In the genomic region with DNA sequence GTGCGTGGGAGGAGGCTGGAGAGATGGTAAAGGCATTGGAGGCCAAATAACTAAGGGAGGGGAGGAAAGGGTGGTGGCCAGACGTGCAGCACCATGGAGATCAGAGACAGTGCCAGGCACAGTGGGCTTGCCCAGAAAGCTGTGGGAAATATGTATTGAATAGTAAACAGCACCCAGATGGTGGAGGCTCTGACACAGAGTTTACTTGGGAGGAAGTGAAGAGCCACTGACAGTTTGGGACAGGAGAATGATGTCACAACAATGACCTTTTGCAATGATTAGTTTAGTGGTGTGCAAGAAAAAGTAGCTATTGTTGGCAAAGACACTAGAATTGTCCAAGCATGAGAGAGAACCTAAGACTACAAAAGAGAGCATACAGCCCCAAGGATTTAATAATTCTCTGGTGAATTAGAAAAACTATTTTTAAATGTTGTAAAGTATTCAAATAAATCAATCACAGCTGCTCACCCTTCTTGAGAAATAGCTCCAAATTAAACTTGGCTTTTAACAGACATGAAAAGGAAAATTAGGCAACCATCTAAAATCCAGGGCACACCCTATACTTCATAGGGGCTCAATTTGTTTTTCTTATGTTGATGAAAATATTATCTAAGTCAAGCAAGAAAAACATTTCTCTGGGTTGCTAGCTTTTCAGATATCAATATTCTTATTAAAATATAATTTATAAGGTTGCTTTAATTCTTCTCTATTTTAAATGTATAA, we compare ENCODE assay signal across 15 cellular contexts.
DNase-seq lines count a peak whose midpoint lies in the region; ATAC-seq and TF ChIP-seq lines count a peak whose summit lies in the region.
"Had no signal": no experiment of that assay in that cellular context is flagged by ENCODE, and none has a peak within 500 bp of the region (broad histone marks: within the 10 kb centered on the region; RNA-seq: fewer than 3 reads in every experiment).

No MANE protein-coding gene starts in this region.

- H3K4me1 ChIP-seq in A673 (ENCODE audit: insufficient read depth, low read length, poor library complexity, severe bottlenecking) (peaks cover 95% of the 10 kb centered on the region), H9 (ENCODE audit: insufficient read depth, low read length) (no peaks in the 10 kb centered on the region)

- H3K4me2 ChIP-seq in H9 (ENCODE audit: insufficient read depth, insufficient read length, low read length), result no peak overlapping the region

- no peak overlapping the region for H3K4me3 Mint-ChIP-seq in H9
- H3K4me3 Mint-ChIP-seq in endothelial cell (ENCODE audit: unreplicated experiment), result no peak overlapping the region

- H3K9me3 Mint-ChIP-seq in H9, result no peaks in the 10 kb centered on the region
- no peaks in the 10 kb centered on the region for H3K9me3 Mint-ChIP-seq in endothelial cell (ENCODE audit: unreplicated experiment)

- H2AFZ ChIP-seq in H9 (ENCODE audit: low read length), result no peak overlapping the region

- no peak overlapping the region for H2BK15ac ChIP-seq in H9 (ENCODE audit: low read depth, low read length)

- no peak overlapping the region for H2BK5ac ChIP-seq in H9 (ENCODE audit: insufficient read length, low read length)

- no peak overlapping the region for H3K18ac ChIP-seq in H9 (ENCODE audit: insufficient read length, low read depth, low read length)

- H3T11ph ChIP-seq in H9 (ENCODE audit: low read length), result no peak overlapping the region

- no peak overlapping the region for H3K14ac ChIP-seq in H9 (ENCODE audit: insufficient read depth, low read length)

- no peak overlapping the region for H3K4me3 ChIP-seq in A673 (ENCODE audit: low read depth, low read length, poor library complexity, severe bottlenecking)
- H3K4me3 ChIP-seq: spleen, transverse colon had no signal

- H2BK20ac ChIP-seq in H9 (ENCODE audit: low read depth, low read length, poor library complexity, severe bottlenecking), result no peak overlapping the region

- no TSS peak for BruUV-seq in A673 (replicated peaks; lab: Mats Ljungman, UMichigan)

- no peaks in the 10 kb centered on the region for H3K27me3 Mint-ChIP-seq in H9 (ENCODE audit: low read depth)
- peaks cover 2% of the 10 kb centered on the region for H3K27me3 Mint-ChIP-seq in endothelial cell (ENCODE audit: unreplicated experiment)

- TF ChIP-seq CTCF in A673 (conservative IDR thresholded peaks at IDR 0.05; ENCODE audit: low read depth, low read length), result no peak
- no peak for TF ChIP-seq CTCF in H9 (conservative IDR thresholded peaks at IDR 0.05)
- no peak for TF ChIP-seq CTCF in endothelial cell (IDR thresholded peaks at IDR 0.05; ENCODE audit: unreplicated experiment)

- H3K4ac ChIP-seq in H9 (ENCODE audit: low read depth, low read length), result no peak overlapping the region

- peak; percentile 69 for DNase-seq in A673 (ENCODE audit: low spot score)
- DNase-seq in H9, result no peak
- peak; percentile 69 for DNase-seq in SKM-1 treated with dmso at 0.1 percent for 144 hours (lab: John Stamatoyannopoulos, UW; ENCODE audit: unreplicated experiment)
- peak; percentile 35 for DNase-seq in left ventricle myocardium superior
- DNase-seq in NCI-H526 (lab: John Stamatoyannopoulos, UW), result no peak
- DNase-seq in endothelial cell (ENCODE audit: low spot score), result no peak
- no peak for DNase-seq in NCI-H526 treated with DMSO at 0.1 percent for 48 hours (lab: John Stamatoyannopoulos, UW)
- no peak for DNase-seq in NCI-H2107 (lab: John Stamatoyannopoulos, UW)
- DNase-seq: activated CD8-positive, alpha-beta memory T cell treated with anti-CD3 and anti-CD28 coated beads for 24 hours; activated naive CD4-positive, alpha-beta T cell treated with Interleukin-2 at 50 U/mL for 16 hours; central memory CD4-positive, alpha-beta T cell; hippocampal formation; NCI-H2171 treated with DMSO at 0.1 percent for 48 hours; spleen; transverse colon had no signal

- H3K4me1 Mint-ChIP-seq in H9 (peaks cover 40 to 47% of the 10 kb centered on the region in 2 experiments), endothelial cell (ENCODE audit: unreplicated experiment) (peaks cover 6% of the 10 kb centered on the region)

- no peak overlapping the region for H3K56ac ChIP-seq in H9 (ENCODE audit: insufficient read length, low read depth, low read length)

- peak overlapping the region; percentile 75 for H3K27ac ChIP-seq in A673 (ENCODE audit: low read depth, low read length, poor library complexity, severe bottlenecking)
- H3K27ac ChIP-seq in H9 (ENCODE audit: insufficient read length, low read depth, low read length), result no peak overlapping the region
- H3K27ac ChIP-seq: spleen, transverse colon had no signal

- peaks cover 0 to 3% (median 0%) of the 10 kb centered on the region in 3 experiments; a peak in 2 of 7 replicates for H3K36me3 Mint-ChIP-seq in H9 (ENCODE audit: insufficient read depth in 1 of 3, low read depth in 3 of 3)
- no peaks in the 10 kb centered on the region for H3K36me3 Mint-ChIP-seq in endothelial cell (ENCODE audit: low read depth, unreplicated experiment)

- peak; percentile 81 for ATAC-seq in left ventricle myocardium superior

- H2BK12ac ChIP-seq in H9 (ENCODE audit: insufficient read length, low read depth, low read length), result no peak overlapping the region

- no CpG with 5 or more reads among the region's 2 CpGs for WGBS in H9 (ENCODE audit: extremely low coverage, insufficient read length, low lambda C conversion rate)

- H4K91ac ChIP-seq in H9 (ENCODE audit: insufficient read length, low read depth, low read length), result no peak overlapping the region

- H2BK120ac ChIP-seq in H9 (ENCODE audit: low read depth, low read length, poor library complexity, severe bottlenecking), result no peak overlapping the region

- no peaks in the 10 kb centered on the region for H3K23me2 ChIP-seq in H9 (ENCODE audit: insufficient read length, low read depth, low read length, poor library complexity, severe bottlenecking)

- POLR2A ChIA-PET in A673 (lab: Charles Lee; ENCODE audit: low non-redundant PET), result no interaction called here

- intact Hi-C loops in A673 (cut with micrococcal nuclease; ENCODE audit: unreplicated experiment), result no loop called here
- intact Hi-C loops in left ventricle myocardium superior (cut with micrococcal nuclease), result no loop called here

- H3K27me3 ChIP-seq in A673 (replicated peaks; ENCODE audit: insufficient read depth, low read depth, low read length, poor library complexity), result no peaks in the 10 kb centered on the region
- no peaks in the 10 kb centered on the region; the same call in 1 of the 2 replicates for H3K27me3 ChIP-seq in H9 (ENCODE audit: insufficient read depth, low read length)
- H3K27me3 ChIP-seq: spleen, transverse colon had no signal

- no peaks in the 10 kb centered on the region for H3K79me1 ChIP-seq in H9 (ENCODE audit: insufficient read depth, low read depth, low read length, poor library complexity, severe bottlenecking)

- H4K5ac ChIP-seq in H9 (ENCODE audit: insufficient read length, low read depth, low read length), result no peak overlapping the region

- H4K8ac ChIP-seq in H9 (replicated peaks; ENCODE audit: insufficient read length, low read depth, low read length), result no peak overlapping the region

- no peaks in the 10 kb centered on the region for H3K9me3 ChIP-seq in A673 (ENCODE audit: low read depth, low read length, poor library complexity, severe bottlenecking)
- H3K9me3 ChIP-seq in H9 (ENCODE audit: control insufficient read depth, low read depth, low read length), result no peaks in the 10 kb centered on the region
- H3K9me3 ChIP-seq: spleen, transverse colon had no signal

- no peak overlapping the region for H3K23ac ChIP-seq in H9 (ENCODE audit: insufficient read length, low read depth, low read length)

- H3K9ac ChIP-seq in H9 (ENCODE audit: extremely low read depth, insufficient read length, low read length), result no peak overlapping the region

- no peaks in the 10 kb centered on the region for H3K79me2 ChIP-seq in H9 (ENCODE audit: insufficient read depth, low read length)

- no peak overlapping the region for H2AK5ac ChIP-seq in H9 (ENCODE audit: insufficient read length, low read length)

- CTCF ChIA-PET in A673 (lab: Charles Lee), result interaction anchor here (0.5 kb wide), 1 partner anchor 60 kb away, joined by 5 read pairs; no protein-coding TSS in a partner anchor

- no peaks in the 10 kb centered on the region for H4K20me1 ChIP-seq in H9 (ENCODE audit: control insufficient read depth, insufficient read depth, insufficient read length)

- no peaks in the 10 kb centered on the region for H3K36me3 ChIP-seq in A673 (ENCODE audit: insufficient read depth, low read length, poor library complexity, severe bottlenecking)
- H3K36me3 ChIP-seq: spleen, transverse colon had no signal

- peak overlapping the region in 2 of 3 experiments; percentile 10 to 55; a peak in 2 of 7 replicates for H3K27ac Mint-ChIP-seq in H9
- H3K27ac Mint-ChIP-seq in endothelial cell (ENCODE audit: unreplicated experiment), result no peak overlapping the region

Comparison
In these comparisons a context has a peak if more than half of its experiments do, and no peak if none do; other contexts are left out.
1. DNase-seq: peak in A673 (single experiment), SKM-1 treated with dmso at 0.1 percent for 144 hours (single experiment) and left ventricle myocardium superior (single experiment); none in H9 (single experiment), NCI-H526 (0 of 2), endothelial cell (single experiment), NCI-H526 treated with DMSO at 0.1 percent for 48 hours (single experiment) and NCI-H2107 (single experiment).